9 cellular contexts compared by ENCODE assay signal in genomic region chr9:127828262-127829031, GRCh38. TPM values are rescaled to one million over a fixed set of nuclear protein-coding genes. Genes with fewer than 3 reads are reported as not detected.
DNase-seq lines count a peak whose midpoint lies in the region; ATAC-seq and TF ChIP-seq lines count a peak whose summit lies in the region.
"Had no signal": no experiment of that assay in that cellular context is flagged by ENCODE, and none has a peak within 500 bp of the region (broad histone marks: within the 10 kb centered on the region; RNA-seq: fewer than 3 reads in every experiment).

No MANE protein-coding gene starts in this region.

- H3K4me1 ChIP-seq in endodermal cell (ENCODE audit: control insufficient read depth, insufficient read depth, low read length) (no peaks in the 10 kb centered on the region), transverse colon (peaks cover 0 to 42% (median 13%) of the 10 kb centered on the region in 4 donors)

- intact Hi-C loops in transverse colon (cut with DNase I; ENCODE audit: low total_unique reads), result no loop called here

- no peak overlapping the region for H3K9ac ChIP-seq in endodermal cell (ENCODE audit: extremely low read depth, low read length, poor library complexity, severe bottlenecking)

- TF ChIP-seq POLR2A in transverse colon (IDR thresholded peaks at IDR 0.05), result peak; percentile 57

- H3K27ac Mint-ChIP-seq in activated naive CD4-positive, alpha-beta T cell treated with anti-CD3 and anti-CD28 coated beads, Interleukin-2, amount 50 U/mL, for 24 hours, result peak overlapping the region; percentile 51
- peak overlapping the region; percentile 58 for H3K27ac Mint-ChIP-seq in endodermal cell

- WGBS in endodermal cell (ENCODE audit: insufficient coverage in 1 of 2, insufficient read length in 1 of 2), 2 experiments, result 9 to 12% methylated on average over 20 to 34 of the region's 34 CpGs
- 20% methylated on average over 21 of the region's 34 CpGs; no CpG with 5 or more reads in 1 of the 2 donors for WGBS in transverse colon (ENCODE audit: low coverage in 1 of 2), 2 donors

- no peak for ATAC-seq in GM19324 (IDR thresholded peaks at IDR 0.05; ENCODE audit: low FRiP score, unreplicated experiment)
- no peak for ATAC-seq in HG02852 (IDR thresholded peaks at IDR 0.05; ENCODE audit: unreplicated experiment)

- H3K27me3 Mint-ChIP-seq in activated naive CD4-positive, alpha-beta T cell treated with anti-CD3 and anti-CD28 coated beads, Interleukin-2, amount 50 U/mL, for 24 hours, result no peaks in the 10 kb centered on the region
- peaks cover 16% of the 10 kb centered on the region for H3K27me3 Mint-ChIP-seq in endodermal cell (ENCODE audit: insufficient read depth)

- no peak for TF ChIP-seq CTCF in endodermal cell (conservative IDR thresholded peaks at IDR 0.05)
- no peak for TF ChIP-seq CTCF in transverse colon (IDR thresholded peaks at IDR 0.05)

- TF ChIP-seq EP300 in transverse colon (IDR thresholded peaks at IDR 0.05; ENCODE audit: low read depth), result no peak

- H3K27ac ChIP-seq in endodermal cell (ENCODE audit: low read depth, low read length) (no peak overlapping the region), transverse colon (peak overlapping the region; percentile 73 to 79 (median 77))
- H3K27ac ChIP-seq: SK-N-MC had no signal

- peaks cover 10% of the 10 kb centered on the region for H3K4me1 Mint-ChIP-seq in activated naive CD4-positive, alpha-beta T cell treated with anti-CD3 and anti-CD28 coated beads, Interleukin-2, amount 50 U/mL, for 24 hours
- peaks cover 15% of the 10 kb centered on the region for H3K4me1 Mint-ChIP-seq in endodermal cell

- no peak overlapping the region for H3K4me3 Mint-ChIP-seq in activated naive CD4-positive, alpha-beta T cell treated with anti-CD3 and anti-CD28 coated beads, Interleukin-2, amount 50 U/mL, for 24 hours
- peak overlapping the region; percentile 49 for H3K4me3 Mint-ChIP-seq in endodermal cell

- H3K9me3 ChIP-seq in endodermal cell (ENCODE audit: control insufficient read depth, low read length) (no peaks in the 10 kb centered on the region), transverse colon (no peaks in the 10 kb centered on the region)

- peaks cover 2% of the 10 kb centered on the region for H3K36me3 Mint-ChIP-seq in activated naive CD4-positive, alpha-beta T cell treated with anti-CD3 and anti-CD28 coated beads, Interleukin-2, amount 50 U/mL, for 24 hours
- H3K36me3 Mint-ChIP-seq in endodermal cell (ENCODE audit: low read depth), result no peaks in the 10 kb centered on the region

- H3K9me3 Mint-ChIP-seq in activated naive CD4-positive, alpha-beta T cell treated with anti-CD3 and anti-CD28 coated beads, Interleukin-2, amount 50 U/mL, for 24 hours, result no peaks in the 10 kb centered on the region
- no peaks in the 10 kb centered on the region for H3K9me3 Mint-ChIP-seq in endodermal cell

- H3K36me3 ChIP-seq in endodermal cell (ENCODE audit: control insufficient read depth, insufficient read depth, low read length) (no peaks in the 10 kb centered on the region), transverse colon (no peaks in the 10 kb centered on the region)

- H3K27me3 ChIP-seq in endodermal cell (ENCODE audit: control insufficient read depth, insufficient read depth, low read length, poor library complexity, severe bottlenecking) (no peaks in the 10 kb centered on the region), transverse colon (peaks cover 14% of the 10 kb centered on the region)

- H3K4me3 ChIP-seq in endodermal cell (ENCODE audit: low read length) (peak overlapping the region; percentile 66), transverse colon (peak overlapping the region in 3 of 4 donors; percentile 6 to 35 (median 12))
- H3K4me3 ChIP-seq: SK-N-MC had no signal

- DNase-seq in activated naive CD4-positive, alpha-beta T cell treated with Interleukin-2 at 50 U/mL for 16 hours, result no peak
- DNase-seq in endodermal cell (peak; percentile 99), medulla oblongata (ENCODE audit: extremely low spot score) (peak; percentile 58), transverse colon (peak; percentile 79)
- DNase-seq in NK-92 treated with Interleukin-12 subunit alpha and Interleukin-12 subunit beta, amount 100 ng/mL, for 24 hours (lab: John Stamatoyannopoulos, UW), result no peak

- in situ Hi-C loops in transverse colon (cut with MboI; ENCODE audit: low pct_ligation_motif_present in 1 of 4, low pct_unique_long_range_greater_than_20kb in 1 of 4, low sequenced_read_pairs in 3 of 4), result no loop called here

RNA-seq across cellular contexts. Expression of gene FPGS, which starts 25.8 kb away (rescaled TPM):
- total RNA-seq in endodermal cell (10 to 100 TPM; 75.2 to 76.4 TPM), transverse colon (100 to 1,000 TPM in 1 of 4 donors, 10 to 100 TPM in 3; 31.4 to 144 (median 74.8) TPM)
- polyA plus RNA-seq in endodermal cell (2013, experiment 1 of 2), result 46.4 TPM
- polyA plus RNA-seq in endodermal cell (2013, experiment 2 of 2), result 42.8 TPM

RNA-seq across cellular contexts. Expression of gene ENG, which starts 26.0 kb away (rescaled TPM):
- total RNA-seq in endodermal cell (1 to 10 TPM; 2.2 to 2.4 TPM), transverse colon (10 to 100 TPM; 10.6 to 23.9 (median 17.0) TPM)
- 1.2 TPM for polyA plus RNA-seq in endodermal cell (2013, experiment 1 of 2)
- polyA plus RNA-seq in endodermal cell (2013, experiment 2 of 2), result 0.95 TPM

RNA-seq across cellular contexts. Expression of gene CDK9, which starts 42.6 kb away (rescaled TPM):
- total RNA-seq in endodermal cell (100 to 1,000 TPM in 1 of 2 donors, 10 to 100 TPM in 1; 97.1 to 101 TPM), transverse colon (10 to 100 TPM; 32.6 to 78.9 (median 49.3) TPM)
- 58.2 TPM for polyA plus RNA-seq in endodermal cell (2013, experiment 1 of 2)
- 58.0 TPM for polyA plus RNA-seq in endodermal cell (2013, experiment 2 of 2)

RNA-seq across cellular contexts. Expression of gene AK1, which starts 49.0 kb away (rescaled TPM):
- total RNA-seq in endodermal cell (10 to 100 TPM; 19.0 to 22.8 TPM), transverse colon (100 to 1,000 TPM in 1 of 4 donors, 10 to 100 TPM in 3; 24.7 to 110 (median 62.4) TPM)
- 58.2 TPM for polyA plus RNA-seq in endodermal cell (2013, experiment 1 of 2)
- 50.8 TPM for polyA plus RNA-seq in endodermal cell (2013, experiment 2 of 2)

RNA-seq across cellular contexts. Expression of gene SH2D3C, which starts 50.0 kb away (rescaled TPM):
- total RNA-seq in endodermal cell (1 to 10 TPM in 1 of 2 donors, under 1 TPM in 1; 0.77 to 1.4 TPM), transverse colon (10 to 100 TPM in 1 of 4 donors, 1 to 10 TPM in 3; 2.6 to 10.1 (median 3.9) TPM)
- polyA plus RNA-seq in endodermal cell (2013, experiment 1 of 2), result 5.3 TPM
- 5.3 TPM for polyA plus RNA-seq in endodermal cell (2013, experiment 2 of 2)

Comparison
In these comparisons a context has a peak if more than half of its experiments do, and no peak if none do; other contexts are left out.
1. DNase-seq: peak in endodermal cell (single experiment), medulla oblongata (single experiment) and transverse colon (single experiment); none in activated naive CD4-positive, alpha-beta T cell treated with Interleukin-2 at 50 U/mL for 16 hours (single experiment) and NK-92 treated with Interleukin-12 subunit alpha and Interleukin-12 subunit beta, amount 100 ng/mL, for 24 hours (single experiment).